In genomic region chr21:22795091-22795490, GRCh38 we compare ENCODE assay signal across 27 cellular contexts.
"Had no signal": no experiment of that assay in that cellular context is flagged by ENCODE, and none has a peak within 500 bp of the region (broad histone marks: within the 10 kb centered on the region; RNA-seq: fewer than 3 reads in every experiment).

No MANE protein-coding gene starts in this region.

- FAIRE-seq: pancreas had no signal

- H3K4me3 ChIP-seq: pancreas, psoas muscle, skin epidermis, smooth muscle cell, spleen, suprapubic skin, testis, tibial artery, transverse colon, upper lobe of right lung, uterus had no signal

- ATAC-seq: naive thymus-derived CD8-positive, alpha-beta T cell; natural killer cell treated with Interleukin-12 subunit alpha and Interleukin-12 subunit beta and Interleukin-15 and Interleukin-18, amount 100 ng/mL, for 72 hours; pancreas; psoas muscle; right cardiac atrium; sciatic nerve; stimulated activated naive CD8-positive, alpha-beta T cell treated with anti-CD3 and anti-CD28 coated beads, Interleukin-15, Interleukin-2, amounts not matched to agents 100 U/mL and 50 U/mL, for 24 hours; upper lobe of right lung had no signal

- H3K27me3 ChIP-seq: neutrophil, pancreas, spleen, suprapubic skin, testis, tibial artery, transverse colon, upper lobe of right lung, uterus had no signal

- H3K4me2 ChIP-seq: smooth muscle cell had no signal

- H3K27ac ChIP-seq: neutrophil, pancreas, psoas muscle, skin epidermis, spleen, suprapubic skin, testis, tibial artery, transverse colon, upper lobe of right lung, uterus had no signal

- H3K9me3 ChIP-seq: neutrophil, pancreas, psoas muscle, spleen, suprapubic skin, testis, tibial artery, transverse colon, upper lobe of right lung, uterus had no signal

- DNase-seq: naive thymus-derived CD8-positive, alpha-beta T cell; nephron progenitor cell; nucleus accumbens; pancreas; psoas muscle; right cardiac atrium; spleen; stimulated activated CD4-positive, alpha-beta T cell treated with anti-CD3 and anti-CD28 coated beads, Interleukin-12 subunit alpha, Interleukin-12 subunit beta, amount 100 ng/mL, for 4 hours; stimulated activated CD4-positive, alpha-beta T cell treated with anti-CD3 and anti-CD28 coated beads, Interleukin-1b, Interleukin-23, amount 100 ng/mL, for 48 hours; stimulated activated CD4-positive, alpha-beta T cell treated with anti-CD3 and anti-CD28 coated beads, Interleukin-4, amount 100 ng/mL, for 1 hour; stimulated activated CD4-positive, alpha-beta T cell treated with anti-CD3 and anti-CD28 coated beads, Interleukin-4, amount 100 ng/mL, for 4 hours; stimulated activated CD8-positive, alpha-beta memory T cell treated with anti-CD3 and anti-CD28 coated beads, Interleukin-4, amount 100 ng/mL, for 48 hours; stimulated activated naive CD4-positive, alpha-beta T cell; stimulated activated naive CD8-positive, alpha-beta T cell treated with anti-CD3 and anti-CD28 coated beads, Interleukin-15, amount 100 ng/mL, for 72 hours; stimulated activated naive CD8-positive, alpha-beta T cell treated with anti-CD3 and anti-CD28 coated beads, Interleukin-15, Interleukin-2, amounts not matched to agents 100 U/mL and 50 U/mL, for 24 hours; substantia nigra; testis; tibial artery; transverse colon; upper lobe of right lung; uterus had no signal

- H3K36me3 ChIP-seq: neutrophil, pancreas, spleen, suprapubic skin, tibial artery, transverse colon, upper lobe of right lung, uterus had no signal

- H3K4me1 ChIP-seq: pancreas, psoas muscle, spleen, suprapubic skin, testis, tibial artery, transverse colon, upper lobe of right lung, uterus had no signal
